ENCODE assay signal across 1 cellular context in the genomic region with DNA sequence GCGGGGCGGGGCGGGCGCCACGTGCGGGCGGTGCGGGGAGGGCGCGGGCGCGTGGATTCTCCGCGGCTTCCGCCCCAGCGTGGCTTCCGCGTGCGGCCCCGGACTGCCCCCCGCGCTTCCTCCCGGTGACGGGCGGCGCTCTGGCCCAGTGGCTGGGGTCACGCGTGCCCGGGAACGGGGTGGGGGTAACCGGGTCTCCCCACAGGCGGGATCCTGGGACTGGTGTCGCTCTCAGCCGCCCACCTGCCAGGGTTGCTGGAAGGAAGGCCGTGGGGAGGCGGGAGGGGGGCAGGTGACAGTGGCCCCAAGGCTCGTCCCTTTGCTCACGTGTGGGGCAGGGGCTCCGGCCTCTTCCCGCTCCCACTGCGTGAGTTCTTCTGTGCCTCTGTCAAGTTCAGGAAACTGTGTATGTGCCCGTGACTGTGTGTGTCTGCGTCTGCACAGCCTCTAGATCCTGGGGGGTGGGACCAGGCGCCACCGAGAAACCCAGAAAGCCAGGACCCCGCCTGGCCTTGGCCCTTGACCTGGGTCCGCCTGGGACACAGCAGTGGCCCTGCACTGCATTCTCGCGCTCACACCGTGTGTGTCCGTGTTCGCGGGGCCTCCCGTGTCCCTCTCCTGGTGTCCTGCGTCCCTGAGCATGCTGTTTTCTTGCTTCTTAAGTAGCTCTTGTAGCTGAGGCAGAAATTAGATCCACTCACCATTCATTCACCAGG.
TF ChIP-seq lines count a peak whose summit lies in the region.

No MANE protein-coding gene starts in this region.

TF ChIP-seq in HepG2, 621 proteins besides CTCF, POLR2A, EP300 and RAD21 (continued from another document and continues in another):
- TF ChIP-seq ZNF30 (CRISPR knock-in tag; IDR thresholded peaks at IDR 0.05) (no peak), SMARCC2 (IDR thresholded peaks at IDR 0.05) (no peak), ZNF780A (CRISPR knock-in tag; IDR thresholded peaks at IDR 0.05) (no peak), SRSF9 (IDR thresholded peaks at IDR 0.05; ENCODE audit: borderline replicate concordance, insufficient read depth, low read depth, low read length, poor library complexity, severe bottlenecking) (no peak), ZNF766 (CRISPR knock-in tag; IDR thresholded peaks at IDR 0.05; ENCODE audit: borderline replicate concordance) (no peak), ZNF468 (CRISPR knock-in tag; IDR thresholded peaks at IDR 0.05) (no peak), FOSL1 (CRISPR knock-in tag; IDR thresholded peaks at IDR 0.05; ENCODE audit: borderline replicate concordance) (no peak), ZSCAN31 (CRISPR knock-in tag; IDR thresholded peaks at IDR 0.05; ENCODE audit: low read depth) (no peak), IKZF4 (CRISPR knock-in tag; IDR thresholded peaks at IDR 0.05; ENCODE audit: borderline replicate concordance, low read depth, not compliant biosample characterization) (no peak), TBX3 (IDR thresholded peaks at IDR 0.05; ENCODE audit: borderline replicate concordance) (no peak), ARNT2 (CRISPR knock-in tag; IDR thresholded peaks at IDR 0.05; ENCODE audit: low read depth) (no peak; the same call in 1 of the 2 replicates), ZBTB38 (CRISPR knock-in tag; IDR thresholded peaks at IDR 0.05) (no peak), ZNF558 (CRISPR knock-in tag; IDR thresholded peaks at IDR 0.05; ENCODE audit: borderline replicate concordance) (no peak), ZNF121 (CRISPR knock-in tag; IDR thresholded peaks at IDR 0.05) (no peak), KAT8 (CRISPR knock-in tag; IDR thresholded peaks at IDR 0.05) (no peak), GABPA (IDR thresholded peaks at IDR 0.05; ENCODE audit: low read depth, low read length) (no peak), GABPA (CRISPR knock-in tag; IDR thresholded peaks at IDR 0.05; ENCODE audit: low read depth) (no peak), HOXA3 (CRISPR knock-in tag; IDR thresholded peaks at IDR 0.05) (peak; percentile 63), RBFOX2 (IDR thresholded peaks at IDR 0.05; ENCODE audit: low read depth, low read length) (peak; percentile 70), ZNF879 (CRISPR knock-in tag; IDR thresholded peaks at IDR 0.05) (no peak), HNRNPK (IDR thresholded peaks at IDR 0.05; ENCODE audit: low read depth, low read length, poor library complexity, severe bottlenecking) (no peak), SATB2 (CRISPR knock-in tag; IDR thresholded peaks at IDR 0.05) (no peak), DR1 (CRISPR knock-in tag; IDR thresholded peaks at IDR 0.05) (no peak), RFXAP (CRISPR knock-in tag; IDR thresholded peaks at IDR 0.05; ENCODE audit: borderline replicate concordance) (no peak), ZNF160 (CRISPR knock-in tag; IDR thresholded peaks at IDR 0.05) (no peak), TAF1 (CRISPR knock-in tag; IDR thresholded peaks at IDR 0.05) (peak; percentile 38; the same call in 1 of the 2 replicates), ZNF124 (CRISPR knock-in tag; IDR thresholded peaks at IDR 0.05) (no peak)
- TF ChIP-seq, protein P1, sequence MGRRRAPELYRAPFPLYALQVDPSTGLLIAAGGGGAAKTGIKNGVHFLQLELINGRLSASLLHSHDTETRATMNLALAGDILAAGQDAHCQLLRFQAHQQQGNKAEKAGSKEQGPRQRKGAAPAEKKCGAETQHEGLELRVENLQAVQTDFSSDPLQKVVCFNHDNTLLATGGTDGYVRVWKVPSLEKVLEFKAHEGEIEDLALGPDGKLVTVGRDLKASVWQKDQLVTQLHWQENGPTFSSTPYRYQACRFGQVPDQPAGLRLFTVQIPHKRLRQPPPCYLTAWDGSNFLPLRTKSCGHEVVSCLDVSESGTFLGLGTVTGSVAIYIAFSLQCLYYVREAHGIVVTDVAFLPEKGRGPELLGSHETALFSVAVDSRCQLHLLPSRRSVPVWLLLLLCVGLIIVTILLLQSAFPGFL (CRISPR knock-in tag; IDR thresholded peaks at IDR 0.05), result no peak
- TF ChIP-seq, protein P2, sequence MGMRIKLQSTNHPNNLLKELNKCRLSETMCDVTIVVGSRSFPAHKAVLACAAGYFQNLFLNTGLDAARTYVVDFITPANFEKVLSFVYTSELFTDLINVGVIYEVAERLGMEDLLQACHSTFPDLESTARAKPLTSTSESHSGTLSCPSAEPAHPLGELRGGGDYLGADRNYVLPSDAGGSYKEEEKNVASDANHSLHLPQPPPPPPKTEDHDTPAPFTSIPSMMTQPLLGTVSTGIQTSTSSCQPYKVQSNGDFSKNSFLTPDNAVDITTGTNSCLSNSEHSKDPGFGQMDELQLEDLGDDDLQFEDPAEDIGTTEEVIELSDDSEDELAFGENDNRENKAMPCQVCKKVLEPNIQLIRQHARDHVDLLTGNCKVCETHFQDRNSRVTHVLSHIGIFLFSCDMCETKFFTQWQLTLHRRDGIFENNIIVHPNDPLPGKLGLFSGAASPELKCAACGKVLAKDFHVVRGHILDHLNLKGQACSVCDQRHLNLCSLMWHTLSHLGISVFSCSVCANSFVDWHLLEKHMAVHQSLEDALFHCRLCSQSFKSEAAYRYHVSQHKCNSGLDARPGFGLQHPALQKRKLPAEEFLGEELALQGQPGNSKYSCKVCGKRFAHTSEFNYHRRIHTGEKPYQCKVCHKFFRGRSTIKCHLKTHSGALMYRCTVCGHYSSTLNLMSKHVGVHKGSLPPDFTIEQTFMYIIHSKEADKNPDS (CRISPR knock-in tag; IDR thresholded peaks at IDR 0.05), result no peak
- TF ChIP-seq, protein P3, sequence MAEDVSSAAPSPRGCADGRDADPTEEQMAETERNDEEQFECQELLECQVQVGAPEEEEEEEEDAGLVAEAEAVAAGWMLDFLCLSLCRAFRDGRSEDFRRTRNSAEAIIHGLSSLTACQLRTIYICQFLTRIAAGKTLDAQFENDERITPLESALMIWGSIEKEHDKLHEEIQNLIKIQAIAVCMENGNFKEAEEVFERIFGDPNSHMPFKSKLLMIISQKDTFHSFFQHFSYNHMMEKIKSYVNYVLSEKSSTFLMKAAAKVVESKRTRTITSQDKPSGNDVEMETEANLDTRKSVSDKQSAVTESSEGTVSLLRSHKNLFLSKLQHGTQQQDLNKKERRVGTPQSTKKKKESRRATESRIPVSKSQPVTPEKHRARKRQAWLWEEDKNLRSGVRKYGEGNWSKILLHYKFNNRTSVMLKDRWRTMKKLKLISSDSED (CRISPR knock-in tag; IDR thresholded peaks at IDR 0.05), result no peak
- TF ChIP-seq, protein P4, sequence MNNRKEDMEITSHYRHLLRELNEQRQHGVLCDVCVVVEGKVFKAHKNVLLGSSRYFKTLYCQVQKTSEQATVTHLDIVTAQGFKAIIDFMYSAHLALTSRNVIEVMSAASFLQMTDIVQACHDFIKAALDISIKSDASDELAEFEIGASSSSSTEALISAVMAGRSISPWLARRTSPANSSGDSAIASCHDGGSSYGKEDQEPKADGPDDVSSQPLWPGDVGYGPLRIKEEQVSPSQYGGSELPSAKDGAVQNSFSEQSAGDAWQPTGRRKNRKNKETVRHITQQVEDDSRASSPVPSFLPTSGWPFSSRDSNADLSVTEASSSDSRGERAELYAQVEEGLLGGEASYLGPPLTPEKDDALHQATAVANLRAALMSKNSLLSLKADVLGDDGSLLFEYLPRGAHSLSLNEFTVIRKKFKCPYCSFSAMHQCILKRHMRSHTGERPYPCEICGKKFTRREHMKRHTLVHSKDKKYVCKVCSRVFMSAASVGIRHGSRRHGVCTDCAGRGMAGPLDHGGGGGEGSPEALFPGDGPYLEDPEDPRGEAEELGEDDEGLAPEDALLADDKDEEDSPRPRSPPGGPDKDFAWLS (CRISPR knock-in tag; IDR thresholded peaks at IDR 0.05; ENCODE audit: borderline replicate concordance), result no peak
- TF ChIP-seq, protein P5, sequence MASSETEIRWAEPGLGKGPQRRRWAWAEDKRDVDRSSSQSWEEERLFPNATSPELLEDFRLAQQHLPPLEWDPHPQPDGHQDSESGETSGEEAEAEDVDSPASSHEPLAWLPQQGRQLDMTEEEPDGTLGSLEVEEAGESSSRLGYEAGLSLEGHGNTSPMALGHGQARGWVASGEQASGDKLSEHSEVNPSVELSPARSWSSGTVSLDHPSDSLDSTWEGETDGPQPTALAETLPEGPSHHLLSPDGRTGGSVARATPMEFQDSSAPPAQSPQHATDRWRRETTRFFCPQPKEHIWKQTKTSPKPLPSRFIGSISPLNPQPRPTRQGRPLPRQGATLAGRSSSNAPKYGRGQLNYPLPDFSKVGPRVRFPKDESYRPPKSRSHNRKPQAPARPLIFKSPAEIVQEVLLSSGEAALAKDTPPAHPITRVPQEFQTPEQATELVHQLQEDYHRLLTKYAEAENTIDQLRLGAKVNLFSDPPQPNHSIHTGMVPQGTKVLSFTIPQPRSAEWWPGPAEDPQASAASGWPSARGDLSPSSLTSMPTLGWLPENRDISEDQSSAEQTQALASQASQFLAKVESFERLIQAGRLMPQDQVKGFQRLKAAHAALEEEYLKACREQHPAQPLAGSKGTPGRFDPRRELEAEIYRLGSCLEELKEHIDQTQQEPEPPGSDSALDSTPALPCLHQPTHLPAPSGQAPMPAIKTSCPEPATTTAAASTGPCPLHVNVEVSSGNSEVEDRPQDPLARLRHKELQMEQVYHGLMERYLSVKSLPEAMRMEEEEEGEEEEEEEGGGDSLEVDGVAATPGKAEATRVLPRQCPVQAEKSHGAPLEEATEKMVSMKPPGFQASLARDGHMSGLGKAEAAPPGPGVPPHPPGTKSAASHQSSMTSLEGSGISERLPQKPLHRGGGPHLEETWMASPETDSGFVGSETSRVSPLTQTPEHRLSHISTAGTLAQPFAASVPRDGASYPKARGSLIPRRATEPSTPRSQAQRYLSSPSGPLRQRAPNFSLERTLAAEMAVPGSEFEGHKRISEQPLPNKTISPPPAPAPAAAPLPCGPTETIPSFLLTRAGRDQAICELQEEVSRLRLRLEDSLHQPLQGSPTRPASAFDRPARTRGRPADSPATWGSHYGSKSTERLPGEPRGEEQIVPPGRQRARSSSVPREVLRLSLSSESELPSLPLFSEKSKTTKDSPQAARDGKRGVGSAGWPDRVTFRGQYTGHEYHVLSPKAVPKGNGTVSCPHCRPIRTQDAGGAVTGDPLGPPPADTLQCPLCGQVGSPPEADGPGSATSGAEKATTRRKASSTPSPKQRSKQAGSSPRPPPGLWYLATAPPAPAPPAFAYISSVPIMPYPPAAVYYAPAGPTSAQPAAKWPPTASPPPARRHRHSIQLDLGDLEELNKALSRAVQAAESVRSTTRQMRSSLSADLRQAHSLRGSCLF (CRISPR knock-in tag; IDR thresholded peaks at IDR 0.05; ENCODE audit: borderline replicate concordance), result no peak
- TF ChIP-seq, protein P6, sequence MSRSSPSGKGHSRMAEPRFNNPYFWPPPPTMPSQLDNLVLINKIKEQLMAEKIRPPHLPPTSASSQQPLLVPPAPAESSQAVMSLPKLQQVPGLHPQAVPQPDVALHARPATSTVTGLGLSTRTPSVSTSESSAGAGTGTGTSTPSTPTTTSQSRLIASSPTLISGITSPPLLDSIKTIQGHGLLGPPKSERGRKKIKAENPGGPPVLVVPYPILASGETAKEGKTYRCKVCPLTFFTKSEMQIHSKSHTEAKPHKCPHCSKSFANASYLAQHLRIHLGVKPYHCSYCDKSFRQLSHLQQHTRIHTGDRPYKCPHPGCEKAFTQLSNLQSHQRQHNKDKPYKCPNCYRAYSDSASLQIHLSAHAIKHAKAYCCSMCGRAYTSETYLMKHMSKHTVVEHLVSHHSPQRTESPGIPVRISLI (CRISPR knock-in tag; IDR thresholded peaks at IDR 0.05; ENCODE audit: borderline replicate concordance), result no peak; the same call in 1 of the 2 replicates
- TF ChIP-seq, protein P7, sequence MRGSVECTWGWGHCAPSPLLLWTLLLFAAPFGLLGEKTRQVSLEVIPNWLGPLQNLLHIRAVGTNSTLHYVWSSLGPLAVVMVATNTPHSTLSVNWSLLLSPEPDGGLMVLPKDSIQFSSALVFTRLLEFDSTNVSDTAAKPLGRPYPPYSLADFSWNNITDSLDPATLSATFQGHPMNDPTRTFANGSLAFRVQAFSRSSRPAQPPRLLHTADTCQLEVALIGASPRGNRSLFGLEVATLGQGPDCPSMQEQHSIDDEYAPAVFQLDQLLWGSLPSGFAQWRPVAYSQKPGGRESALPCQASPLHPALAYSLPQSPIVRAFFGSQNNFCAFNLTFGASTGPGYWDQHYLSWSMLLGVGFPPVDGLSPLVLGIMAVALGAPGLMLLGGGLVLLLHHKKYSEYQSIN (CRISPR knock-in tag; IDR thresholded peaks at IDR 0.05; ENCODE audit: borderline replicate concordance), result no peak
- TF ChIP-seq, protein P8, sequence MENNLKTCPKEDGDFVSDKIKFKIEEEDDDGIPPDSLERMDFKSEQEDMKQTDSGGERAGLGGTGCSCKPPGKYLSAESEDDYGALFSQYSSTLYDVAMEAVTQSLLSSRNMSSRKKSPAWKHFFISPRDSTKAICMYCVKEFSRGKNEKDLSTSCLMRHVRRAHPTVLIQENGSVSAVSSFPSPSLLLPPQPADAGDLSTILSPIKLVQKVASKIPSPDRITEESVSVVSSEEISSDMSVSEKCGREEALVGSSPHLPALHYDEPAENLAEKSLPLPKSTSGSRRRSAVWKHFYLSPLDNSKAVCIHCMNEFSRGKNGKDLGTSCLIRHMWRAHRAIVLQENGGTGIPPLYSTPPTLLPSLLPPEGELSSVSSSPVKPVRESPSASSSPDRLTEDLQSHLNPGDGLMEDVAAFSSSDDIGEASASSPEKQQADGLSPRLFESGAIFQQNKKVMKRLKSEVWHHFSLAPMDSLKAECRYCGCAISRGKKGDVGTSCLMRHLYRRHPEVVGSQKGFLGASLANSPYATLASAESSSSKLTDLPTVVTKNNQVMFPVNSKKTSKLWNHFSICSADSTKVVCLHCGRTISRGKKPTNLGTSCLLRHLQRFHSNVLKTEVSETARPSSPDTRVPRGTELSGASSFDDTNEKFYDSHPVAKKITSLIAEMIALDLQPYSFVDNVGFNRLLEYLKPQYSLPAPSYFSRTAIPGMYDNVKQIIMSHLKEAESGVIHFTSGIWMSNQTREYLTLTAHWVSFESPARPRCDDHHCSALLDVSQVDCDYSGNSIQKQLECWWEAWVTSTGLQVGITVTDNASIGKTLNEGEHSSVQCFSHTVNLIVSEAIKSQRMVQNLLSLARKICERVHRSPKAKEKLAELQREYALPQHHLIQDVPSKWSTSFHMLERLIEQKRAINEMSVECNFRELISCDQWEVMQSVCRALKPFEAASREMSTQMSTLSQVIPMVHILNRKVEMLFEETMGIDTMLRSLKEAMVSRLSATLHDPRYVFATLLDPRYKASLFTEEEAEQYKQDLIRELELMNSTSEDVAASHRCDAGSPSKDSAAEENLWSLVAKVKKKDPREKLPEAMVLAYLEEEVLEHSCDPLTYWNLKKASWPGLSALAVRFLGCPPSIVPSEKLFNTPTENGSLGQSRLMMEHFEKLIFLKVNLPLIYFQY (CRISPR knock-in tag; IDR thresholded peaks at IDR 0.05; ENCODE audit: borderline replicate concordance), result no peak; the same call in 1 of the 2 replicates
- TF ChIP-seq, protein P9, sequence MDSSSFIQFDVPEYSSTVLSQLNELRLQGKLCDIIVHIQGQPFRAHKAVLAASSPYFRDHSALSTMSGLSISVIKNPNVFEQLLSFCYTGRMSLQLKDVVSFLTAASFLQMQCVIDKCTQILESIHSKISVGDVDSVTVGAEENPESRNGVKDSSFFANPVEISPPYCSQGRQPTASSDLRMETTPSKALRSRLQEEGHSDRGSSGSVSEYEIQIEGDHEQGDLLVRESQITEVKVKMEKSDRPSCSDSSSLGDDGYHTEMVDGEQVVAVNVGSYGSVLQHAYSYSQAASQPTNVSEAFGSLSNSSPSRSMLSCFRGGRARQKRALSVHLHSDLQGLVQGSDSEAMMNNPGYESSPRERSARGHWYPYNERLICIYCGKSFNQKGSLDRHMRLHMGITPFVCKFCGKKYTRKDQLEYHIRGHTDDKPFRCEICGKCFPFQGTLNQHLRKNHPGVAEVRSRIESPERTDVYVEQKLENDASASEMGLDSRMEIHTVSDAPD (CRISPR knock-in tag; IDR thresholded peaks at IDR 0.05), result no peak
